1 cellular context compared by ENCODE assay signal in the genomic region with DNA sequence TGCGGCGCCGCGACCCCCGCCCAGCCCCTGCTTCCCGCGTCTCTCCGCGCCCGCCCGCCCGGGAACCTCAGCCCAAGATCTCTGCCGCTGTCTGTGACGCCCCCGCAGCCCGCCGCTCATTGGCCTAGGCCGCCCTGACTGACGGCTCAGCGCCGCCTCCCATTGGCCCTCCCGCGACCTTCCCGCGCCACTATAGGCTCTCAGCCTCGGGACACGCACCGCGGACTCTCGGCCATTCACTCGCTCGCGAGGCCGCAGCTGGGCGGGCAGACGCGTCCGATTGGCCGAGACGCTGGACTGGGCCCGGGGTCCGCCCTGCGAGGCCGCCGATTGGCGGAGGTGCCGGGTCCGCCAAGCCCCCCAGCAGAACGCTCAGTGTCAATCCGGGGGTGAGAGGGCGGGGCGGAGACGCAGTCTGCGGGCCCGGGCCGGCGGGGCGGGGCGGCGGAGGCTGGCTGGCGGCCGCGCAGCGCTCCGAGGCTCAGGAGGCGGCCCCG.
A peak's percentile ranks its signal among the peaks of the same experiment; 100 is the strongest.
TF ChIP-seq lines count a peak whose summit lies in the region.

A gene (minus strand): TSS at position 95 of the 497 bp plus-strand sequence. CDS start 215 bp downstream, outside the sequence.

TF ChIP-seq in HepG2, 621 proteins besides CTCF, POLR2A, EP300 and RAD21 (continued from another document and continues in another):
- TF ChIP-seq, protein P1, sequence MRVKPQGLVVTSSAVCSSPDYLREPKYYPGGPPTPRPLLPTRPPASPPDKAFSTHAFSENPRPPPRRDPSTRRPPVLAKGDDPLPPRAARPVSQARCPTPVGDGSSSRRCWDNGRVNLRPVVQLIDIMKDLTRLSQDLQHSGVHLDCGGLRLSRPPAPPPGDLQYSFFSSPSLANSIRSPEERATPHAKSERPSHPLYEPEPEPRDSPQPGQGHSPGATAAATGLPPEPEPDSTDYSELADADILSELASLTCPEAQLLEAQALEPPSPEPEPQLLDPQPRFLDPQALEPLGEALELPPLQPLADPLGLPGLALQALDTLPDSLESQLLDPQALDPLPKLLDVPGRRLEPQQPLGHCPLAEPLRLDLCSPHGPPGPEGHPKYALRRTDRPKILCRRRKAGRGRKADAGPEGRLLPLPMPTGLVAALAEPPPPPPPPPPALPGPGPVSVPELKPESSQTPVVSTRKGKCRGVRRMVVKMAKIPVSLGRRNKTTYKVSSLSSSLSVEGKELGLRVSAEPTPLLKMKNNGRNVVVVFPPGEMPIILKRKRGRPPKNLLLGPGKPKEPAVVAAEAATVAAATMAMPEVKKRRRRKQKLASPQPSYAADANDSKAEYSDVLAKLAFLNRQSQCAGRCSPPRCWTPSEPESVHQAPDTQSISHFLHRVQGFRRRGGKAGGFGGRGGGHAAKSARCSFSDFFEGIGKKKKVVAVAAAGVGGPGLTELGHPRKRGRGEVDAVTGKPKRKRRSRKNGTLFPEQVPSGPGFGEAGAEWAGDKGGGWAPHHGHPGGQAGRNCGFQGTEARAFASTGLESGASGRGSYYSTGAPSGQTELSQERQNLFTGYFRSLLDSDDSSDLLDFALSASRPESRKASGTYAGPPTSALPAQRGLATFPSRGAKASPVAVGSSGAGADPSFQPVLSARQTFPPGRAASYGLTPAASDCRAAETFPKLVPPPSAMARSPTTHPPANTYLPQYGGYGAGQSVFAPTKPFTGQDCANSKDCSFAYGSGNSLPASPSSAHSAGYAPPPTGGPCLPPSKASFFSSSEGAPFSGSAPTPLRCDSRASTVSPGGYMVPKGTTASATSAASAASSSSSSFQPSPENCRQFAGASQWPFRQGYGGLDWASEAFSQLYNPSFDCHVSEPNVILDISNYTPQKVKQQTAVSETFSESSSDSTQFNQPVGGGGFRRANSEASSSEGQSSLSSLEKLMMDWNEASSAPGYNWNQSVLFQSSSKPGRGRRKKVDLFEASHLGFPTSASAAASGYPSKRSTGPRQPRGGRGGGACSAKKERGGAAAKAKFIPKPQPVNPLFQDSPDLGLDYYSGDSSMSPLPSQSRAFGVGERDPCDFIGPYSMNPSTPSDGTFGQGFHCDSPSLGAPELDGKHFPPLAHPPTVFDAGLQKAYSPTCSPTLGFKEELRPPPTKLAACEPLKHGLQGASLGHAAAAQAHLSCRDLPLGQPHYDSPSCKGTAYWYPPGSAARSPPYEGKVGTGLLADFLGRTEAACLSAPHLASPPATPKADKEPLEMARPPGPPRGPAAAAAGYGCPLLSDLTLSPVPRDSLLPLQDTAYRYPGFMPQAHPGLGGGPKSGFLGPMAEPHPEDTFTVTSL (CRISPR knock-in tag; IDR thresholded peaks at IDR 0.05; ENCODE audit: borderline replicate concordance), result no peak
- TF ChIP-seq ZSCAN20 (CRISPR knock-in tag; IDR thresholded peaks at IDR 0.05; ENCODE audit: borderline replicate concordance) (no peak), SP2 (CRISPR knock-in tag; IDR thresholded peaks at IDR 0.05) (peak; percentile 97), ZNF782 (CRISPR knock-in tag; IDR thresholded peaks at IDR 0.05; ENCODE audit: borderline replicate concordance) (no peak), NCOA2 (CRISPR knock-in tag; IDR thresholded peaks at IDR 0.05) (no peak), SPEN (CRISPR knock-in tag; IDR thresholded peaks at IDR 0.05; ENCODE audit: low read depth) (peak; percentile 1; the same call in 1 of the 2 replicates), MXD4 (CRISPR knock-in tag; IDR thresholded peaks at IDR 0.05) (0 out of 2 replicates have a peak, but pooled peaks have one; percentile 0), RBM22 (optimal IDR thresholded peaks at IDR 0.05; ENCODE audit: low read length) (no peak), RXRB (CRISPR knock-in tag; IDR thresholded peaks at IDR 0.05; ENCODE audit: borderline replicate concordance) (0 out of 2 replicates have a peak, but pooled peaks have one; percentile 8), MBNL3 (CRISPR knock-in tag; conservative IDR thresholded peaks at IDR 0.05) (no peak), ZNF577 (CRISPR knock-in tag; IDR thresholded peaks at IDR 0.05; ENCODE audit: borderline replicate concordance, low read depth) (no peak), BHLHE40 (IDR thresholded peaks at IDR 0.05; ENCODE audit: low read length) (no peak), KDM2A (CRISPR knock-in tag; IDR thresholded peaks at IDR 0.05; ENCODE audit: borderline replicate concordance, low read depth) (peak; percentile 35; the same call in 1 of the 2 replicates), ZNF44 (CRISPR knock-in tag; IDR thresholded peaks at IDR 0.05) (no peak), ZNF317 (CRISPR knock-in tag; IDR thresholded peaks at IDR 0.05) (no peak), POLR2AphosphoS2 (IDR thresholded peaks at IDR 0.05; ENCODE audit: low read depth, low read length) (no peak), ATF1 (CRISPR knock-in tag; IDR thresholded peaks at IDR 0.05) (peak; percentile 75), SMARCE1 (IDR thresholded peaks at IDR 0.05; ENCODE audit: borderline replicate concordance) (no peak), NFYC (CRISPR knock-in tag; IDR thresholded peaks at IDR 0.05) (peak; percentile 98), PAF1 (CRISPR knock-in tag; IDR thresholded peaks at IDR 0.05) (no peak)
- TF ChIP-seq, protein P2, sequence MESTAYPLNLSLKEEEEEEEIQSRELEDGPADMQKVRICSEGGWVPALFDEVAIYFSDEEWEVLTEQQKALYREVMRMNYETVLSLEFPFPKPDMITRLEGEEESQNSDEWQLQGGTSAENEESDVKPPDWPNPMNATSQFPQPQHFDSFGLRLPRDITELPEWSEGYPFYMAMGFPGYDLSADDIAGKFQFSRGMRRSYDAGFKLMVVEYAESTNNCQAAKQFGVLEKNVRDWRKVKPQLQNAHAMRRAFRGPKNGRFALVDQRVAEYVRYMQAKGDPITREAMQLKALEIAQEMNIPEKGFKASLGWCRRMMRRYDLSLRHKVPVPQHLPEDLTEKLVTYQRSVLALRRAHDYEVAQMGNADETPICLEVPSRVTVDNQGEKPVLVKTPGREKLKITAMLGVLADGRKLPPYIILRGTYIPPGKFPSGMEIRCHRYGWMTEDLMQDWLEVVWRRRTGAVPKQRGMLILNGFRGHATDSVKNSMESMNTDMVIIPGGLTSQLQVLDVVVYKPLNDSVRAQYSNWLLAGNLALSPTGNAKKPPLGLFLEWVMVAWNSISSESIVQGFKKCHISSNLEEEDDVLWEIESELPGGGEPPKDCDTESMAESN (CRISPR knock-in tag; conservative IDR thresholded peaks at IDR 0.05), result no peak
- TF ChIP-seq, protein P3, sequence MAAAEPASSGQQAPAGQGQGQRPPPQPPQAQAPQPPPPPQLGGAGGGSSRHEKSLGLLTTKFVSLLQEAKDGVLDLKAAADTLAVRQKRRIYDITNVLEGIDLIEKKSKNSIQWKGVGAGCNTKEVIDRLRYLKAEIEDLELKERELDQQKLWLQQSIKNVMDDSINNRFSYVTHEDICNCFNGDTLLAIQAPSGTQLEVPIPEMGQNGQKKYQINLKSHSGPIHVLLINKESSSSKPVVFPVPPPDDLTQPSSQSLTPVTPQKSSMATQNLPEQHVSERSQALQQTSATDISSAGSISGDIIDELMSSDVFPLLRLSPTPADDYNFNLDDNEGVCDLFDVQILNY (CRISPR knock-in tag; conservative IDR thresholded peaks at IDR 0.05), result no peak
- TF ChIP-seq, protein P4, sequence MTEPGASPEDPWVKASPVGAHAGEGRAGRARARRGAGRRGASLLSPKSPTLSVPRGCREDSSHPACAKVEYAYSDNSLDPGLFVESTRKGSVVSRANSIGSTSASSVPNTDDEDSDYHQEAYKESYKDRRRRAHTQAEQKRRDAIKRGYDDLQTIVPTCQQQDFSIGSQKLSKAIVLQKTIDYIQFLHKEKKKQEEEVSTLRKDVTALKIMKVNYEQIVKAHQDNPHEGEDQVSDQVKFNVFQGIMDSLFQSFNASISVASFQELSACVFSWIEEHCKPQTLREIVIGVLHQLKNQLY (CRISPR knock-in tag; IDR thresholded peaks at IDR 0.05), result no peak
- TF ChIP-seq, protein P5, sequence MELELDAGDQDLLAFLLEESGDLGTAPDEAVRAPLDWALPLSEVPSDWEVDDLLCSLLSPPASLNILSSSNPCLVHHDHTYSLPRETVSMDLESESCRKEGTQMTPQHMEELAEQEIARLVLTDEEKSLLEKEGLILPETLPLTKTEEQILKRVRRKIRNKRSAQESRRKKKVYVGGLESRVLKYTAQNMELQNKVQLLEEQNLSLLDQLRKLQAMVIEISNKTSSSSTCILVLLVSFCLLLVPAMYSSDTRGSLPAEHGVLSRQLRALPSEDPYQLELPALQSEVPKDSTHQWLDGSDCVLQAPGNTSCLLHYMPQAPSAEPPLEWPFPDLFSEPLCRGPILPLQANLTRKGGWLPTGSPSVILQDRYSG (CRISPR knock-in tag; IDR thresholded peaks at IDR 0.05), result no peak
- TF ChIP-seq, protein P6, sequence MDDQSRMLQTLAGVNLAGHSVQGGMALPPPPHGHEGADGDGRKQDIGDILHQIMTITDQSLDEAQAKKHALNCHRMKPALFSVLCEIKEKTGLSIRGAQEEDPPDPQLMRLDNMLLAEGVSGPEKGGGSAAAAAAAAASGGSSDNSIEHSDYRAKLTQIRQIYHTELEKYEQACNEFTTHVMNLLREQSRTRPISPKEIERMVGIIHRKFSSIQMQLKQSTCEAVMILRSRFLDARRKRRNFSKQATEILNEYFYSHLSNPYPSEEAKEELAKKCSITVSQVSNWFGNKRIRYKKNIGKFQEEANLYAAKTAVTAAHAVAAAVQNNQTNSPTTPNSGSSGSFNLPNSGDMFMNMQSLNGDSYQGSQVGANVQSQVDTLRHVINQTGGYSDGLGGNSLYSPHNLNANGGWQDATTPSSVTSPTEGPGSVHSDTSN (CRISPR knock-in tag; IDR thresholded peaks at IDR 0.05; ENCODE audit: borderline replicate concordance), result peak; percentile 87; the same call in 1 of the 2 replicates
- TF ChIP-seq, protein P7, sequence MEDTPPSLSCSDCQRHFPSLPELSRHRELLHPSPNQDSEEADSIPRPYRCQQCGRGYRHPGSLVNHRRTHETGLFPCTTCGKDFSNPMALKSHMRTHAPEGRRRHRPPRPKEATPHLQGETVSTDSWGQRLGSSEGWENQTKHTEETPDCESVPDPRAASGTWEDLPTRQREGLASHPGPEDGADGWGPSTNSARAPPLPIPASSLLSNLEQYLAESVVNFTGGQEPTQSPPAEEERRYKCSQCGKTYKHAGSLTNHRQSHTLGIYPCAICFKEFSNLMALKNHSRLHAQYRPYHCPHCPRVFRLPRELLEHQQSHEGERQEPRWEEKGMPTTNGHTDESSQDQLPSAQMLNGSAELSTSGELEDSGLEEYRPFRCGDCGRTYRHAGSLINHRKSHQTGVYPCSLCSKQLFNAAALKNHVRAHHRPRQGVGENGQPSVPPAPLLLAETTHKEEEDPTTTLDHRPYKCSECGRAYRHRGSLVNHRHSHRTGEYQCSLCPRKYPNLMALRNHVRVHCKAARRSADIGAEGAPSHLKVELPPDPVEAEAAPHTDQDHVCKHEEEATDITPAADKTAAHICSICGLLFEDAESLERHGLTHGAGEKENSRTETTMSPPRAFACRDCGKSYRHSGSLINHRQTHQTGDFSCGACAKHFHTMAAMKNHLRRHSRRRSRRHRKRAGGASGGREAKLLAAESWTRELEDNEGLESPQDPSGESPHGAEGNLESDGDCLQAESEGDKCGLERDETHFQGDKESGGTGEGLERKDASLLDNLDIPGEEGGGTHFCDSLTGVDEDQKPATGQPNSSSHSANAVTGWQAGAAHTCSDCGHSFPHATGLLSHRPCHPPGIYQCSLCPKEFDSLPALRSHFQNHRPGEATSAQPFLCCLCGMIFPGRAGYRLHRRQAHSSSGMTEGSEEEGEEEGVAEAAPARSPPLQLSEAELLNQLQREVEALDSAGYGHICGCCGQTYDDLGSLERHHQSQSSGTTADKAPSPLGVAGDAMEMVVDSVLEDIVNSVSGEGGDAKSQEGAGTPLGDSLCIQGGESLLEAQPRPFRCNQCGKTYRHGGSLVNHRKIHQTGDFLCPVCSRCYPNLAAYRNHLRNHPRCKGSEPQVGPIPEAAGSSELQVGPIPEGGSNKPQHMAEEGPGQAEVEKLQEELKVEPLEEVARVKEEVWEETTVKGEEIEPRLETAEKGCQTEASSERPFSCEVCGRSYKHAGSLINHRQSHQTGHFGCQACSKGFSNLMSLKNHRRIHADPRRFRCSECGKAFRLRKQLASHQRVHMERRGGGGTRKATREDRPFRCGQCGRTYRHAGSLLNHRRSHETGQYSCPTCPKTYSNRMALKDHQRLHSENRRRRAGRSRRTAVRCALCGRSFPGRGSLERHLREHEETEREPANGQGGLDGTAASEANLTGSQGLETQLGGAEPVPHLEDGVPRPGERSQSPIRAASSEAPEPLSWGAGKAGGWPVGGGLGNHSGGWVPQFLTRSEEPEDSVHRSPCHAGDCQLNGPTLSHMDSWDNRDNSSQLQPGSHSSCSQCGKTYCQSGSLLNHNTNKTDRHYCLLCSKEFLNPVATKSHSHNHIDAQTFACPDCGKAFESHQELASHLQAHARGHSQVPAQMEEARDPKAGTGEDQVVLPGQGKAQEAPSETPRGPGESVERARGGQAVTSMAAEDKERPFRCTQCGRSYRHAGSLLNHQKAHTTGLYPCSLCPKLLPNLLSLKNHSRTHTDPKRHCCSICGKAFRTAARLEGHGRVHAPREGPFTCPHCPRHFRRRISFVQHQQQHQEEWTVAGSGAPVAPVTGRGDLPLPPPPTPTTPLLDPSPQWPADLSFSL (CRISPR knock-in tag; IDR thresholded peaks at IDR 0.05), result no peak
- TF ChIP-seq, protein P8, sequence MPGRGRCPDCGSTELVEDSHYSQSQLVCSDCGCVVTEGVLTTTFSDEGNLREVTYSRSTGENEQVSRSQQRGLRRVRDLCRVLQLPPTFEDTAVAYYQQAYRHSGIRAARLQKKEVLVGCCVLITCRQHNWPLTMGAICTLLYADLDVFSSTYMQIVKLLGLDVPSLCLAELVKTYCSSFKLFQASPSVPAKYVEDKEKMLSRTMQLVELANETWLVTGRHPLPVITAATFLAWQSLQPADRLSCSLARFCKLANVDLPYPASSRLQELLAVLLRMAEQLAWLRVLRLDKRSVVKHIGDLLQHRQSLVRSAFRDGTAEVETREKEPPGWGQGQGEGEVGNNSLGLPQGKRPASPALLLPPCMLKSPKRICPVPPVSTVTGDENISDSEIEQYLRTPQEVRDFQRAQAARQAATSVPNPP (CRISPR knock-in tag; IDR thresholded peaks at IDR 0.05), result no peak
- TF ChIP-seq, protein P9, sequence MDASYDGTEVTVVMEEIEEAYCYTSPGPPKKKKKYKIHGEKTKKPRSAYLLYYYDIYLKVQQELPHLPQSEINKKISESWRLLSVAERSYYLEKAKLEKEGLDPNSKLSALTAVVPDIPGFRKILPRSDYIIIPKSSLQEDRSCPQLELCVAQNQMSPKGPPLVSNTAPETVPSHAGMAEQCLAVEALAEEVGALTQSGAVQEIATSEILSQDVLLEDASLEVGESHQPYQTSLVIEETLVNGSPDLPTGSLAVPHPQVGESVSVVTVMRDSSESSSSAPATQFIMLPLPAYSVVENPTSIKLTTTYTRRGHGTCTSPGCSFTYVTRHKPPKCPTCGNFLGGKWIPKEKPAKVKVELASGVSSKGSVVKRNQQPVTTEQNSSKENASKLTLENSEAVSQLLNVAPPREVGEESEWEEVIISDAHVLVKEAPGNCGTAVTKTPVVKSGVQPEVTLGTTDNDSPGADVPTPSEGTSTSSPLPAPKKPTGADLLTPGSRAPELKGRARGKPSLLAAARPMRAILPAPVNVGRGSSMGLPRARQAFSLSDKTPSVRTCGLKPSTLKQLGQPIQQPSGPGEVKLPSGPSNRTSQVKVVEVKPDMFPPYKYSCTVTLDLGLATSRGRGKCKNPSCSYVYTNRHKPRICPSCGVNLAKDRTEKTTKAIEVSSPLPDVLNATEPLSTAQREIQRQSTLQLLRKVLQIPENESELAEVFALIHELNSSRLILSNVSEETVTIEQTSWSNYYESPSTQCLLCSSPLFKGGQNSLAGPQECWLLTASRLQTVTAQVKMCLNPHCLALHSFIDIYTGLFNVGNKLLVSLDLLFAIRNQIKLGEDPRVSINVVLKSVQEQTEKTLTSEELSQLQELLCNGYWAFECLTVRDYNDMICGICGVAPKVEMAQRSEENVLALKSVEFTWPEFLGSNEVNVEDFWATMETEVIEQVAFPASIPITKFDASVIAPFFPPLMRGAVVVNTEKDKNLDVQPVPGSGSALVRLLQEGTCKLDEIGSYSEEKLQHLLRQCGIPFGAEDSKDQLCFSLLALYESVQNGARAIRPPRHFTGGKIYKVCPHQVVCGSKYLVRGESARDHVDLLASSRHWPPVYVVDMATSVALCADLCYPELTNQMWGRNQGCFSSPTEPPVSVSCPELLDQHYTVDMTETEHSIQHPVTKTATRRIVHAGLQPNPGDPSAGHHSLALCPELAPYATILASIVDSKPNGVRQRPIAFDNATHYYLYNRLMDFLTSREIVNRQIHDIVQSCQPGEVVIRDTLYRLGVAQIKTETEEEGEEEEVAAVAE (CRISPR knock-in tag; IDR thresholded peaks at IDR 0.05; ENCODE audit: borderline replicate concordance), result 0 out of 2 replicates have a peak, but pooled peaks have one; percentile 39
